Comparison of ENCODE assay signal across 22 cellular contexts in genomic region chr3:13653631-13654279, GRCh38.
DNase-seq lines count a peak whose midpoint lies in the region; ATAC-seq and TF ChIP-seq lines count a peak whose summit lies in the region.
"Had no signal": no experiment of that assay in that cellular context is flagged by ENCODE, and none has a peak within 500 bp of the region (broad histone marks: within the 10 kb centered on the region; RNA-seq: fewer than 3 reads in every experiment).

No MANE protein-coding gene starts in this region.

- no CpG with 5 or more reads among the region's 20 CpGs for WGBS in mesendoderm (ENCODE audit: extremely low coverage, insufficient coverage, low lambda C conversion rate)
- no CpG with 5 or more reads among the region's 20 CpGs for WGBS in trophoblast cell (ENCODE audit: extremely low coverage, insufficient coverage, insufficient read length)

- no peak overlapping the region for H2AK5ac ChIP-seq in mesendoderm (ENCODE audit: low read length)
- H2AK5ac ChIP-seq in trophoblast cell (ENCODE audit: low read length), result no peak overlapping the region

- H2AFZ ChIP-seq in trophoblast cell (ENCODE audit: insufficient read depth, low read length, poor library complexity), result no peak overlapping the region

- H3K4ac ChIP-seq in mesendoderm (ENCODE audit: low read depth, low read length) (no peak overlapping the region), trophoblast cell (ENCODE audit: low read depth, low read length) (no peak overlapping the region)

- H3K9me3 ChIP-seq in trophoblast cell (ENCODE audit: insufficient read depth, low read depth, low read length), result peaks cover 5% of the 10 kb centered on the region
- H3K9me3 ChIP-seq: HAP-1, thyroid gland had no signal

- H4K8ac ChIP-seq in mesendoderm (ENCODE audit: low read depth, low read length) (no peak overlapping the region), trophoblast cell (ENCODE audit: low read depth, low read length) (no peak overlapping the region)

- no peak overlapping the region for H3K14ac ChIP-seq in trophoblast cell (ENCODE audit: low read length)

- no peak for ATAC-seq in activated CD8-positive, alpha-beta T cell treated with anti-CD3 and anti-CD28 coated beads, Interleukin-2, amount 10 ng/mL, durations not matched to agents 7 days and 5 days
- ATAC-seq in HG02759 (IDR thresholded peaks at IDR 0.05; ENCODE audit: unreplicated experiment), result no peak
- ATAC-seq: SK-N-SH treated with all-trans-retinoic acid at 6 μM for 48 hours, WTC11 had no signal

- H3K4me1 ChIP-seq in mesendoderm (ENCODE audit: control insufficient read depth, low read depth, low read length), result no peaks in the 10 kb centered on the region
- H3K4me1 ChIP-seq in trophoblast cell (ENCODE audit: control insufficient read depth in 1 of 2, insufficient read depth in 2 of 2, low read length in 2 of 2), result peaks cover 3 to 8% of the 10 kb centered on the region in 2 experiments

- H3K27ac ChIP-seq in mesendoderm (ENCODE audit: low read depth, low read length) (no peak overlapping the region), trophoblast cell (ENCODE audit: low read depth, low read length) (no peak overlapping the region)
- H3K27ac ChIP-seq: thyroid gland had no signal

- H2BK120ac ChIP-seq in mesendoderm (ENCODE audit: low read depth, low read length), result no peak overlapping the region
- H2BK120ac ChIP-seq in trophoblast cell (ENCODE audit: insufficient read depth, low read length, poor library complexity), result no peak overlapping the region

- H3K23ac ChIP-seq in mesendoderm (ENCODE audit: low read length) (no peak overlapping the region), trophoblast cell (ENCODE audit: low read length) (no peak overlapping the region)

- H2BK12ac ChIP-seq in trophoblast cell (ENCODE audit: low read length), result no peak overlapping the region

- H3K27ac Mint-ChIP-seq in activated CD8-positive, alpha-beta T cell treated with anti-CD3 and anti-CD28 coated beads, Interleukin-2, amount 10 ng/mL, durations not matched to agents 7 days and 5 days, result peak overlapping the region; percentile 24
- H3K27ac Mint-ChIP-seq in mesothelial cell of epicardium, result no peak overlapping the region
- H3K27ac Mint-ChIP-seq: CD4-positive, CD25-positive, alpha-beta regulatory T cell; WTC11 had no signal

- H3K4me1 Mint-ChIP-seq in activated CD8-positive, alpha-beta T cell treated with anti-CD3 and anti-CD28 coated beads, Interleukin-2, amount 10 ng/mL, durations not matched to agents 7 days and 5 days (ENCODE audit: low read depth), result peaks cover 45% of the 10 kb centered on the region
- H3K4me1 Mint-ChIP-seq in mesothelial cell of epicardium, result peaks cover 8% of the 10 kb centered on the region

- H3K56ac ChIP-seq in mesendoderm (ENCODE audit: low read length), result no peak overlapping the region

- H3K36me3 ChIP-seq in mesendoderm (ENCODE audit: control insufficient read depth, insufficient read depth, low read length) (no peaks in the 10 kb centered on the region), trophoblast cell (ENCODE audit: control insufficient read depth in 1 of 2, insufficient read depth in 2 of 2, low read length in 2 of 2) (no peaks in the 10 kb centered on the region)
- H3K36me3 ChIP-seq: HAP-1, thyroid gland had no signal

- H3K4me2 ChIP-seq in mesendoderm (ENCODE audit: low read length), result no peak overlapping the region
- H3K4me2 ChIP-seq in trophoblast cell (ENCODE audit: low read length), result no peak overlapping the region

- H3K36me3 Mint-ChIP-seq in activated CD8-positive, alpha-beta T cell treated with anti-CD3 and anti-CD28 coated beads, Interleukin-2, amount 10 ng/mL, durations not matched to agents 7 days and 5 days (ENCODE audit: low read depth), result no peaks in the 10 kb centered on the region
- no peaks in the 10 kb centered on the region for H3K36me3 Mint-ChIP-seq in mesothelial cell of epicardium
- H3K36me3 Mint-ChIP-seq: CD4-positive, CD25-positive, alpha-beta regulatory T cell; WTC11 had no signal

- H4K91ac ChIP-seq in trophoblast cell (ENCODE audit: low read depth, low read length), result no peak overlapping the region

- CTCF ChIA-PET in activated CD8-positive, alpha-beta T cell treated with anti-CD3 and anti-CD28 coated beads, Interleukin-2, amount 10 ng/mL, durations not matched to agents 7 days and 5 days (lab: Charles Lee), result interaction anchor here (1.3 to 15.5 kb wide), 3 partner anchors 155 to 231 kb away, joined by 3 to 387 read pairs (median 374); partner anchors contain the start of gene WNT7A

- no peaks in the 10 kb centered on the region for H3K27me3 ChIP-seq in mesendoderm (ENCODE audit: insufficient read depth, low read length, poor library complexity)
- H3K27me3 ChIP-seq in trophoblast cell (ENCODE audit: insufficient read depth, low read length), result peaks cover 12% of the 10 kb centered on the region
- H3K27me3 ChIP-seq: thyroid gland had no signal

- H3K4me3 ChIP-seq in mesendoderm (ENCODE audit: low read length) (no peak overlapping the region), trophoblast cell (ENCODE audit: low read depth, low read length) (no peak overlapping the region)
- H3K4me3 ChIP-seq: HAP-1, thyroid gland had no signal

- no peak overlapping the region for H3K18ac ChIP-seq in mesendoderm (ENCODE audit: low read length)
- H3K18ac ChIP-seq in trophoblast cell (ENCODE audit: low read length), result no peak overlapping the region

- no peak overlapping the region for H4K5ac ChIP-seq in mesendoderm (ENCODE audit: low read length)

- H3K4me3 Mint-ChIP-seq in activated CD8-positive, alpha-beta T cell treated with anti-CD3 and anti-CD28 coated beads, Interleukin-2, amount 10 ng/mL, durations not matched to agents 7 days and 5 days, result no peak overlapping the region
- no peak overlapping the region for H3K4me3 Mint-ChIP-seq in mesothelial cell of epicardium
- H3K4me3 Mint-ChIP-seq: WTC11 had no signal

- H3K27me3 Mint-ChIP-seq in activated CD8-positive, alpha-beta T cell treated with anti-CD3 and anti-CD28 coated beads, Interleukin-2, amount 10 ng/mL, durations not matched to agents 7 days and 5 days (ENCODE audit: low read depth), result peaks cover 30% of the 10 kb centered on the region
- H3K27me3 Mint-ChIP-seq in mesothelial cell of epicardium (ENCODE audit: low read depth), result peaks cover 76% of the 10 kb centered on the region

- H3K79me2 ChIP-seq in mesendoderm (ENCODE audit: control insufficient read depth, insufficient read depth, low read length) (no peaks in the 10 kb centered on the region), trophoblast cell (ENCODE audit: control insufficient read depth, insufficient read depth, low read length, poor library complexity) (no peaks in the 10 kb centered on the region)

- no peaks in the 10 kb centered on the region for H3K9me3 Mint-ChIP-seq in activated CD8-positive, alpha-beta T cell treated with anti-CD3 and anti-CD28 coated beads, Interleukin-2, amount 10 ng/mL, durations not matched to agents 7 days and 5 days (ENCODE audit: insufficient read depth)
- no peaks in the 10 kb centered on the region for H3K9me3 Mint-ChIP-seq in mesothelial cell of epicardium
- H3K9me3 Mint-ChIP-seq: WTC11 had no signal

- H2BK5ac ChIP-seq in mesendoderm (ENCODE audit: low read length) (no peak overlapping the region), trophoblast cell (ENCODE audit: low read depth, low read length, poor library complexity) (no peak overlapping the region)

- H4K12ac ChIP-seq in trophoblast cell (ENCODE audit: low read depth, low read length), result no peak overlapping the region

- H3K79me1 ChIP-seq in mesendoderm (ENCODE audit: low read length) (no peaks in the 10 kb centered on the region), trophoblast cell (ENCODE audit: low read length) (no peaks in the 10 kb centered on the region)

- POLR2A ChIA-PET in activated CD8-positive, alpha-beta T cell treated with anti-CD3 and anti-CD28 coated beads, Interleukin-2, amount 10 ng/mL, durations not matched to agents 7 days and 5 days (lab: Charles Lee), result no interaction called here

- no peak overlapping the region for H2BK15ac ChIP-seq in mesendoderm (replicated peaks; ENCODE audit: low read depth)

- no peak overlapping the region for H3K9ac ChIP-seq in mesendoderm (ENCODE audit: low read length)
- H3K9ac ChIP-seq in trophoblast cell (ENCODE audit: low read length), result no peak overlapping the region

- DNase-seq in stimulated activated CD4-positive, alpha-beta T cell treated with anti-CD3 and anti-CD28 coated beads, Interleukin-4, amount 100 ng/mL, for 24 hours, result peak; percentile 12
- DNase-seq in stimulated activated CD4-positive, alpha-beta T cell treated with anti-CD3 and anti-CD28 coated beads, Interleukin-15, amount 100 ng/mL, for 24 hours, result no peak
- DNase-seq in activated CD8-positive, alpha-beta T cell treated with anti-CD3 and anti-CD28 coated beads, Interleukin-2, amount 10 ng/mL, durations not matched to agents 7 days and 5 days, result peak; percentile 30
- DNase-seq in mesendoderm, result peak; percentile 66
- DNase-seq in trophoblast cell, result no peak
- no peak for DNase-seq in HCEC 1CT
- no peak for DNase-seq in mesothelial cell of epicardium (ENCODE audit: low spot score in 2 of 2, unreplicated experiment in 2 of 2)
- DNase-seq: activated effector memory CD4-positive, alpha-beta T cell treated with Interleukin-2 at 50 U/mL for 16 hours; CD4-positive, CD25-positive, alpha-beta regulatory T cell; dermis blood vessel endothelial cell; foreskin fibroblast; hippocampal formation; NCI-H1105 treated with DMSO at 0.1 percent for 48 hours; NCI-H2081; NCI-H446 treated with DMSO at 0.1 percent for 48 hours; occipital lobe; T-helper 9 cell; thyroid gland had no signal

- TF ChIP-seq CTCF in mesothelial cell of epicardium (IDR thresholded peaks at IDR 0.05; ENCODE audit: unreplicated experiment), result no peak

Comparison
In these comparisons a context has a peak if more than half of its experiments do, and no peak if none do; other contexts are left out.
1. DNase-seq: peak in stimulated activated CD4-positive, alpha-beta T cell treated with anti-CD3 and anti-CD28 coated beads, Interleukin-4, amount 100 ng/mL, for 24 hours (single experiment), activated CD8-positive, alpha-beta T cell treated with anti-CD3 and anti-CD28 coated beads, Interleukin-2, amount 10 ng/mL, durations not matched to agents 7 days and 5 days (single experiment) and mesendoderm (single experiment); none in stimulated activated CD4-positive, alpha-beta T cell treated with anti-CD3 and anti-CD28 coated beads, Interleukin-15, amount 100 ng/mL, for 24 hours (single experiment), trophoblast cell (0 of 2), HCEC 1CT (single experiment) and mesothelial cell of epicardium (0 of 2).